27 cellular contexts compared by ENCODE assay signal in the genomic region with DNA sequence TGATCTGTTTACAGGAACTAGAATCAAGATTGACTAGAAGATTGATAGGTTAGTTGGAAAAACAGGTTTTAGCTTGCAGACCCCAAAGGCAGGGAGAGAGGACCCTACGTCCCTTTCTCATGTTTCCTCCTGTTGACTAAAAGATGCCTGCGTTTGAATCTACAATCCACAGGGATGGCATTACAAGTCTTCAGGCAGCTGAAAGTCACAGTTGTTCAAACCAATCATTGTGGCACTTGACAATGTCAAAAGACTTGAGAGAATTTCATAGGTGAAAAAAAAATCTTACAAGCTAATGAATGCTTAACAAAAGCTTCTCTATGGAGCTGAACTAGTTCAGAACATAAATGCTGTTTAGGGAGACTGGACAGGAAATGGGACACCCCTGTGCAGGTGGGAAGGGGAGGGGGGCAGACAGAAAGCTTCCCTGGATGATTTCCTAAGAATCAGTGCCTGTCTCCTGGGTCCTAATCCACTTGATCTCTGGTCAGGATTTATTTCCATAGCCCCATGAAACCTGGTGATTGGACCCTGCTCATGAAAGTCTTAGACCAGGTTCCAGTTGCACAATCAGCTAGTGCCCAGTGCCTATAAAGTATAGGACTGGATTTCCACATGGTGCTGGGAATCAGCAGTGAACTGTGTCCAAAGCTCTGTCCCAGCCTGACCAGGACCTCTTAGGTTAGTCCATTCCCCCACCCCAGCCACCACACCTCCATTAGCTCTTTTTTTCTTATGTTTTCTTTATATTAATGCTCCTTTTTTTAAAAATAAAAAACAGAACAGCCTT.
"Had no signal": no experiment of that assay in that cellular context is flagged by ENCODE, and none has a peak within 500 bp of the region (broad histone marks: within the 10 kb centered on the region; RNA-seq: fewer than 3 reads in every experiment).

No MANE protein-coding gene starts in this region.

- H3K9me3 Mint-ChIP-seq: activated CD4-positive, alpha-beta T cell treated with anti-CD3 and anti-CD28 coated beads, Interleukin-2, amount 10 ng/mL, durations not matched to agents 7 days and 5 days; activated naive CD4-positive, alpha-beta T cell treated with anti-CD3 and anti-CD28 coated beads, Interleukin-2, amount 50 U/mL, for 72 hours; brain; dendritic cell treated with granulocyte-macrophage colony-stimulating factor and Interleukin-4, amounts not matched to agents 40 ng/mL and 50 ng/mL, for 4 days; memory B cell; neural progenitor cell; T-helper 2 cell treated with Interferon-gamma antibody and Interleukin-4, amounts not matched to agents 5 μg/mL and 100 μg/mL, for 36 hours; type B pancreatic cell had no signal

- H3K36me3 Mint-ChIP-seq: activated naive CD4-positive, alpha-beta T cell treated with anti-CD3 and anti-CD28 coated beads, Interleukin-2, amount 50 U/mL, for 72 hours; brain; memory B cell; naive thymus-derived CD4-positive, alpha-beta T cell; neural progenitor cell; type B pancreatic cell had no signal

- H3K9me3 ChIP-seq: esophagus muscularis mucosa, gastrocnemius medialis, mucosa of descending colon, spleen, thoracic aorta, vagina had no signal

- H3K27me3 ChIP-seq: esophagus muscularis mucosa, gastrocnemius medialis, neural progenitor cell, spleen, vagina had no signal

- H3K27me3 Mint-ChIP-seq: memory B cell, progenitor cell of endocrine pancreas, type B pancreatic cell had no signal

- H3K27ac ChIP-seq: esophagus muscularis mucosa, neural progenitor cell, spleen, thoracic aorta, vagina, VCaP had no signal

- H3K36me3 ChIP-seq: esophagus muscularis mucosa, gastrocnemius medialis, neural progenitor cell, spleen, thoracic aorta, vagina had no signal

- H3K4me1 Mint-ChIP-seq: memory B cell had no signal

- H3K27ac Mint-ChIP-seq: activated CD4-positive, alpha-beta T cell treated with anti-CD3 and anti-CD28 coated beads, Interleukin-2, amount 10 ng/mL, durations not matched to agents 7 days and 5 days; activated CD8-positive, alpha-beta T cell treated with anti-CD3 and anti-CD28 coated beads, Interleukin-2, amount 10 ng/mL, durations not matched to agents 7 days and 5 days; activated naive CD4-positive, alpha-beta T cell treated with anti-CD3 and anti-CD28 coated beads, Interleukin-2, amount 50 U/mL, for 72 hours; brain; dendritic cell treated with granulocyte-macrophage colony-stimulating factor and Interleukin-4, amounts not matched to agents 40 ng/mL and 50 ng/mL, for 4 days; memory B cell; naive thymus-derived CD4-positive, alpha-beta T cell; neural progenitor cell; progenitor cell of endocrine pancreas; T-helper 2 cell treated with Interferon-gamma antibody and Interleukin-4, amounts not matched to agents 5 μg/mL and 100 μg/mL, for 36 hours; type B pancreatic cell had no signal

- DNase-seq: activated CD4-positive, alpha-beta T cell treated with anti-CD3 and anti-CD28 coated beads, Interleukin-2, amount 10 ng/mL, durations not matched to agents 7 days and 5 days; activated CD4-positive, CD25-positive, alpha-beta regulatory T cell treated with anti-CD3 and anti-CD28 coated beads, Interleukin-2, amount 50 U/mL, for 72 hours; activated CD8-positive, alpha-beta T cell treated with anti-CD3 and anti-CD28 coated beads, Interleukin-2, amount 10 ng/mL, durations not matched to agents 7 days and 5 days; activated gamma-delta T cell treated with Interleukin-2 at 50 U/mL for 16 hours; aorta; caudate nucleus; effector memory CD4-positive, alpha-beta T cell; gastrocnemius medialis; hippocampal formation; left ventricle myocardium superior; mucosa of descending colon; naive thymus-derived CD4-positive, alpha-beta T cell; spleen; stimulated activated CD4-positive, alpha-beta T cell treated with anti-CD3 and anti-CD28 coated beads, Interleukin-4, amount 100 ng/mL, for 1 hour; stimulated activated naive CD4-positive, alpha-beta T cell treated with Interleukin-2 at 50 U/mL for 16 hours had no signal

- H3K4me3 ChIP-seq: esophagus muscularis mucosa, gastrocnemius medialis, mucosa of descending colon, neural progenitor cell, spleen, thoracic aorta, vagina had no signal

- H3K4me3 Mint-ChIP-seq: activated CD4-positive, alpha-beta T cell treated with anti-CD3 and anti-CD28 coated beads, Interleukin-2, amount 10 ng/mL, durations not matched to agents 7 days and 5 days; activated CD8-positive, alpha-beta T cell treated with anti-CD3 and anti-CD28 coated beads, Interleukin-2, amount 10 ng/mL, durations not matched to agents 7 days and 5 days; brain; dendritic cell treated with granulocyte-macrophage colony-stimulating factor and Interleukin-4, amounts not matched to agents 40 ng/mL and 50 ng/mL, for 4 days; memory B cell; naive thymus-derived CD4-positive, alpha-beta T cell; neural progenitor cell; T-helper 2 cell treated with Interferon-gamma antibody and Interleukin-4, amounts not matched to agents 5 μg/mL and 100 μg/mL, for 36 hours; type B pancreatic cell had no signal
